Comparison of ENCODE assay signal across 8 cellular contexts in genomic region chr17:45302649-45303173, GRCh38. TPM values are rescaled to one million over a fixed set of nuclear protein-coding genes. Genes with fewer than 3 reads are reported as not detected.
A peak's percentile ranks its signal among the peaks of the same experiment; 100 is the strongest.
DNase-seq lines count a peak whose midpoint lies in the region; ATAC-seq and TF ChIP-seq lines count a peak whose summit lies in the region.

No MANE protein-coding gene starts in this region.

- H3K9me3 ChIP-seq in Panc1 (ENCODE audit: control insufficient read depth, insufficient read depth, low read depth, low read length) (no peaks in the 10 kb centered on the region), skeletal muscle tissue (ENCODE audit: control insufficient read depth in 3 of 3, low read length in 3 of 3) (no peaks in the 10 kb centered on the region)

- in situ Hi-C loops in Panc1 (cut with HindIII; ENCODE audit: low pct_unique_long_range_greater_than_20kb, low sequenced_read_pairs) = no loop called here

- POLR2A ChIA-PET in Panc1 (lab: Charles Lee) = no interaction called here

- H3K27me3 ChIP-seq in Panc1 (ENCODE audit: control insufficient read depth, insufficient read depth, low read length) (no peaks in the 10 kb centered on the region), skeletal muscle tissue (ENCODE audit: control insufficient read depth in 3 of 3, insufficient read depth in 3 of 3, low read length in 3 of 3) (no peaks in the 10 kb centered on the region)

- H3K9ac ChIP-seq in skeletal muscle tissue (ENCODE audit: low read depth in 1 of 3, low read length in 3 of 3) = peak overlapping the region in 2 of 3 donors; percentile 40 to 57

- intact Hi-C loops in Panc1 (cut with micrococcal nuclease; ENCODE audit: unreplicated experiment) = no loop called here

- H3K36me3 ChIP-seq in Panc1 (ENCODE audit: control insufficient read depth, insufficient read depth, low read length) = peaks cover 3% of the 10 kb centered on the region; the same call in 1 of the 2 replicates
- H3K36me3 ChIP-seq in skeletal muscle tissue (ENCODE audit: control insufficient read depth in 3 of 3, insufficient read depth in 3 of 3, low read length in 3 of 3) = peaks cover 0 to 2% (median 1%) of the 10 kb centered on the region in 3 donors

- ATAC-seq in GM21825 (IDR thresholded peaks at IDR 0.05; ENCODE audit: unreplicated experiment) = peak; percentile 56
- ATAC-seq in Panc1 = peak; percentile 10; the same call in 1 of the 2 replicates

- peak; percentile 46 for DNase-seq in GM10266 (ENCODE audit: extremely low spot score)
- no peak for DNase-seq in Panc1 (ENCODE audit: low read depth, low spot score)
- peak; percentile 54 for DNase-seq in fibroblast of gingiva (ENCODE audit: low read depth)
- DNase-seq in midbrain (lab: John Stamatoyannopoulos, UW) = no peak
- no peak for DNase-seq in nucleus accumbens (lab: John Stamatoyannopoulos, UW)
- no peak for DNase-seq in NCI-H524 (lab: John Stamatoyannopoulos, UW)

- H3K27ac ChIP-seq in Panc1 (ENCODE audit: low read length) = peak overlapping the region; percentile 93
- peak overlapping the region; percentile 59 for H3K27ac ChIP-seq in skeletal muscle tissue (ENCODE audit: low read depth, low read length)

- H3K4me1 ChIP-seq in Panc1 (ENCODE audit: control insufficient read depth, insufficient read depth, low read length) (peaks cover 89% of the 10 kb centered on the region), skeletal muscle tissue (ENCODE audit: control insufficient read depth in 3 of 3, insufficient read depth in 3 of 3, low read length in 3 of 3) (peaks cover 44 to 62% (median 56%) of the 10 kb centered on the region in 3 donors)

- H3K4me3 ChIP-seq in Panc1 (ENCODE audit: low read depth in 2 of 2, low read length in 2 of 2) (no peak overlapping the region; a peak in 1 of 4 replicates), skeletal muscle tissue (ENCODE audit: low read length in 3 of 3) (no peak overlapping the region)

- TF ChIP-seq CTCF in GM10266 (IDR thresholded peaks at IDR 0.05; ENCODE audit: control insufficient read depth, insufficient read depth, low read depth, missing control alignments) (no peak), Panc1 (IDR thresholded peaks at IDR 0.05) (no peak)

- CTCF ChIA-PET in Panc1 (lab: Charles Lee) = interaction anchor here (0.6 kb wide), 1 partner anchor 335 kb away, joined by 5 read pairs; the partner anchor contains the start of gene C1QL1

- BruUV-seq in Panc1 (replicated peaks; lab: Mats Ljungman, UMichigan) = TSS peak; percentile 47

RNA-seq across cellular contexts. Expression of gene MAP3K14, which starts 14.1 kb away (rescaled TPM):
- total RNA-seq in Panc1 (2021; ENCODE audit: unreplicated experiment) = 80.8 TPM
- 60.3 TPM for polyA plus RNA-seq in Panc1 (2012; ENCODE audit: insufficient read length)
- 1.6 TPM for total RNA-seq in skeletal muscle tissue

RNA-seq across cellular contexts. Expression of gene SPATA32, which starts 40.8 kb away (rescaled TPM):
- total RNA-seq in Panc1 (2021; ENCODE audit: unreplicated experiment) (0.26 TPM), skeletal muscle tissue (not detected)
- polyA plus RNA-seq in Panc1 (2012; ENCODE audit: insufficient read length) = 0.17 TPM

Comparison
In these comparisons a context has a peak if more than half of its experiments do, and no peak if none do; other contexts are left out.
1. DNase-seq: peak in GM10266 (single experiment) and fibroblast of gingiva (single experiment); none in Panc1 (single experiment), midbrain (single experiment), nucleus accumbens (0 of 56) and NCI-H524 (0 of 2).
2. RNA of gene MAP3K14, which starts 14.1 kb away (total RNA-seq): 80.8 TPM in Panc1 (single experiment); 1.6 TPM in skeletal muscle tissue (single experiment); every median in the first group is over 10 times any median in the second.